In genomic region chr19:47065242-47065641, GRCh38 we compare ENCODE assay signal across 2 cellular contexts.
A peak's percentile ranks its signal among the peaks of the same experiment; 100 is the strongest.
TF ChIP-seq lines count a peak whose summit lies in the region.

No MANE protein-coding gene starts in this region.

TF ChIP-seq in K562, 482 proteins besides CTCF, POLR2A, EP300 and RAD21:
- TF ChIP-seq POLR2G (IDR thresholded peaks at IDR 0.05; ENCODE audit: low read depth, low read length) (peak; percentile 58), MAFF (IDR thresholded peaks at IDR 0.05; ENCODE audit: low read length) (no peak), ZBTB33 (CRISPR knock-in tag; IDR thresholded peaks at IDR 0.05) (0 out of 2 replicates have a peak, but pooled peaks have one; percentile 20)

TF ChIP-seq in HepG2, 621 proteins besides CTCF, POLR2A, EP300 and RAD21:
- TF ChIP-seq ZC3H13 (CRISPR knock-in tag; IDR thresholded peaks at IDR 0.05) (peak; percentile 42; the same call in 1 of the 2 replicates), AGO2 (optimal IDR thresholded peaks at IDR 0.05; ENCODE audit: low read depth, low read length) (peak; percentile 82), U2AF1 (optimal IDR thresholded peaks at IDR 0.05; ENCODE audit: low read depth, low read length) (no peak), ZNF816 (CRISPR knock-in tag; IDR thresholded peaks at IDR 0.05; ENCODE audit: borderline replicate concordance) (no peak)
